In genomic region chr2:10079192-10079930, GRCh38 we compare ENCODE assay signal across 8 cellular contexts. TPM values are rescaled to one million over a fixed set of nuclear protein-coding genes. Genes with fewer than 3 reads are reported as not detected.
DNase-seq lines count a peak whose midpoint lies in the region; ATAC-seq and TF ChIP-seq lines count a peak whose summit lies in the region.

No MANE protein-coding gene starts in this region.

- peaks cover 86% of the 10 kb centered on the region for H3K27me3 Mint-ChIP-seq in activated naive CD8-positive, alpha-beta T cell treated with anti-CD3 and anti-CD28 coated beads for 36 hours

- ATAC-seq in GM18909 (IDR thresholded peaks at IDR 0.05; ENCODE audit: poor library complexity, unreplicated experiment) (peak; percentile 26), Right ventricle myocardium superior (ENCODE audit: poor library complexity) (peak; percentile 82)

- TF ChIP-seq EP300 in ovary (IDR thresholded peaks at IDR 0.05): no peak

- peak; percentile 84 for DNase-seq in AG20443 (ENCODE audit: low spot score)
- DNase-seq in activated naive CD8-positive, alpha-beta T cell treated with anti-CD3 and anti-CD28 coated beads for 36 hours: peak; percentile 13
- DNase-seq in Right ventricle myocardium superior: peak; percentile 74
- DNase-seq in ovary: peak; percentile 57 to 78 (median 68)
- no peak for DNase-seq in NCI-H510A (lab: John Stamatoyannopoulos, UW)
- no peak for DNase-seq in NCI-H1092 (lab: John Stamatoyannopoulos, UW)

- TF ChIP-seq POLR2A in ovary (IDR thresholded peaks at IDR 0.05): no peak

- intact Hi-C loops in Right ventricle myocardium superior (cut with DNase I): no loop called here
- intact Hi-C loops in ovary (cut with DNase I): no loop called here

- no peak overlapping the region for H3K27ac Mint-ChIP-seq in activated naive CD8-positive, alpha-beta T cell treated with anti-CD3 and anti-CD28 coated beads for 36 hours

- no peak for TF ChIP-seq CTCF in ovary (IDR thresholded peaks at IDR 0.05)

- peak overlapping the region; percentile 71 for H3K4me3 Mint-ChIP-seq in activated naive CD8-positive, alpha-beta T cell treated with anti-CD3 and anti-CD28 coated beads for 36 hours

- peaks cover 15% of the 10 kb centered on the region for H3K4me1 Mint-ChIP-seq in activated naive CD8-positive, alpha-beta T cell treated with anti-CD3 and anti-CD28 coated beads for 36 hours

- no peak overlapping the region for H3K9ac ChIP-seq in HUES6 (ENCODE audit: low read length)

- H3K36me3 ChIP-seq in HUES6 (ENCODE audit: control insufficient read depth, insufficient read depth, low read length) (no peaks in the 10 kb centered on the region), ovary (no peaks in the 10 kb centered on the region)

- no peaks in the 10 kb centered on the region for H3K9me3 Mint-ChIP-seq in activated naive CD8-positive, alpha-beta T cell treated with anti-CD3 and anti-CD28 coated beads for 36 hours

- H3K4me1 ChIP-seq in HUES6 (ENCODE audit: control insufficient read depth, insufficient read depth, low read length) (peaks cover 12% of the 10 kb centered on the region), ovary (ENCODE audit: insufficient read depth) (peaks cover 6% of the 10 kb centered on the region)

- H3K27me3 ChIP-seq in HUES6 (ENCODE audit: control insufficient read depth, insufficient read depth, low read length): peaks cover 66% of the 10 kb centered on the region
- no peaks in the 10 kb centered on the region for H3K27me3 ChIP-seq in ovary

- 0 to 1% (median 0%) methylated on average over 40 to 67 of the region's 67 CpGs for WGBS in ovary, 3 donors

- H3K27ac ChIP-seq in HUES6 (ENCODE audit: low read depth, low read length) (no peak overlapping the region), ovary (peak overlapping the region; percentile 80 to 94)

- H3K9me3 ChIP-seq in HUES6 (ENCODE audit: control insufficient read depth, insufficient read depth, low read depth, low read length) (no peaks in the 10 kb centered on the region), ovary (no peaks in the 10 kb centered on the region)

- H3K36me3 Mint-ChIP-seq in activated naive CD8-positive, alpha-beta T cell treated with anti-CD3 and anti-CD28 coated beads for 36 hours: no peaks in the 10 kb centered on the region

- H3K4me3 ChIP-seq in HUES6 (ENCODE audit: low read depth, low read length) (peak overlapping the region; percentile 56), ovary (peak overlapping the region; percentile 63)

RNA-seq across cellular contexts. Expression of gene CYS1, which starts 0.8 kb away (rescaled TPM):
- not detected for total RNA-seq in activated naive CD8-positive, alpha-beta T cell treated with anti-CD3 and anti-CD28 coated beads for 36 hours
- 3.6 TPM for total RNA-seq in Right ventricle myocardium superior
- total RNA-seq in ovary: 10 to 100 TPM in 6 of 7 donors, 1 to 10 TPM in 1; 8.8 to 21.5 (median 13.0) TPM
- polyA plus RNA-seq in ovary: 1 to 10 TPM; 5.9 to 9.0 TPM

RNA-seq across cellular contexts. Expression of gene KLF11, which starts 36.0 kb away (rescaled TPM):
- total RNA-seq in activated naive CD8-positive, alpha-beta T cell treated with anti-CD3 and anti-CD28 coated beads for 36 hours: 1 to 10 TPM; 3.7 to 3.9 TPM
- total RNA-seq in Right ventricle myocardium superior: 24.4 TPM
- 10 to 100 TPM; 21.6 to 45.3 (median 31.4) TPM for total RNA-seq in ovary
- 10 to 100 TPM; 22.8 to 41.8 TPM for polyA plus RNA-seq in ovary

RNA-seq across cellular contexts. Expression of gene RRM2, which starts 43.2 kb away (rescaled TPM):
- total RNA-seq in activated naive CD8-positive, alpha-beta T cell treated with anti-CD3 and anti-CD28 coated beads for 36 hours: 100 to 1,000 TPM; 414 to 424 TPM
- total RNA-seq in Right ventricle myocardium superior: 1.9 TPM
- total RNA-seq in ovary: 1 to 10 TPM in 3 of 7 donors, under 1 TPM in 2, not detected in 2; 0.24 to 4.6 (median 1.3) TPM
- 1 to 10 TPM in 1 of 2 donors, under 1 TPM in 1; 0.51 to 4.1 TPM for polyA plus RNA-seq in ovary

Comparison
In these comparisons a context has a peak if more than half of its experiments do, and no peak if none do; other contexts are left out.
1. DNase-seq: peak in AG20443 (single experiment), activated naive CD8-positive, alpha-beta T cell treated with anti-CD3 and anti-CD28 coated beads for 36 hours (single experiment), Right ventricle myocardium superior (single experiment) and ovary (5 of 5); none in NCI-H510A (single experiment) and NCI-H1092 (single experiment).
2. RNA of gene RRM2, which starts 43.2 kb away (total RNA-seq): 414 to 424 TPM in activated naive CD8-positive, alpha-beta T cell treated with anti-CD3 and anti-CD28 coated beads for 36 hours; 1.9 TPM in Right ventricle myocardium superior (single experiment) and 0.24 to 4.6 TPM in ovary; every median in the first group is over 10 times any median in the second.